Comparison of ENCODE assay signal across 25 cellular contexts in genomic region chr13:30403491-30403890, GRCh38. TPM values are rescaled to one million over a fixed set of nuclear protein-coding genes. Genes with fewer than 3 reads are reported as not detected.
DNase-seq lines count a peak whose midpoint lies in the region; ATAC-seq and TF ChIP-seq lines count a peak whose summit lies in the region.
"Had no signal": no experiment of that assay in that cellular context is flagged by ENCODE, and none has a peak within 500 bp of the region (broad histone marks: within the 10 kb centered on the region; RNA-seq: fewer than 3 reads in every experiment).

No MANE protein-coding gene starts in this region.

- H3K4me3 Mint-ChIP-seq in MCF 10A (ENCODE audit: unreplicated experiment) (no peak overlapping the region), nephron progenitor cell (peak overlapping the region; percentile 35)
- H3K4me3 Mint-ChIP-seq: B cell; CD14-positive monocyte; CD8-positive, alpha-beta memory T cell had no signal

- H3K4me2 ChIP-seq in mammary epithelial cell (ENCODE audit: insufficient read depth, low read depth, low read length) = no peak overlapping the region

- no peaks in the 10 kb centered on the region for H4K20me1 ChIP-seq in mammary epithelial cell (ENCODE audit: insufficient read depth, low read length)

- no peak for TF ChIP-seq POLR2A in breast epithelium (IDR thresholded peaks at IDR 0.05)
- no peak for TF ChIP-seq POLR2A in uterus (IDR thresholded peaks at IDR 0.05)

- POLR2A ChIA-PET in MCF 10A (lab: Yijun Ruan, JAX) = no interaction called here

- H3K4me1 ChIP-seq in breast epithelium = peaks cover 0 to 11% of the 10 kb centered on the region in 2 donors
- peaks cover 19% of the 10 kb centered on the region for H3K4me1 ChIP-seq in mammary epithelial cell (ENCODE audit: insufficient read depth, low read length)
- H3K4me1 ChIP-seq in uterus = no peaks in the 10 kb centered on the region
- peaks cover 17% of the 10 kb centered on the region for H3K4me1 ChIP-seq in foreskin keratinocyte

- H3K9me3 Mint-ChIP-seq in MCF 10A (ENCODE audit: unreplicated experiment) (no peaks in the 10 kb centered on the region), nephron progenitor cell (no peaks in the 10 kb centered on the region)
- H3K9me3 Mint-ChIP-seq: CD8-positive, alpha-beta memory T cell had no signal

- no peaks in the 10 kb centered on the region for H3K79me2 ChIP-seq in mammary epithelial cell (ENCODE audit: insufficient read depth, low read length)

- peak overlapping the region; percentile 46 for H2AFZ ChIP-seq in mammary epithelial cell (ENCODE audit: low read depth, low read length)

- dilution Hi-C loops in mammary epithelial cell (cut with HindIII; ENCODE audit: low sequenced_read_pairs) = no loop called here

- DNase-seq in breast epithelium (ENCODE audit: low spot score in 2 of 2) (no peak), MCF 10A (ENCODE audit: unreplicated experiment) (no peak), mammary epithelial cell (no peak), nephron progenitor cell (no peak), uterus (no peak), foreskin keratinocyte (no peak), GM20000 (ENCODE audit: low spot score) (no peak)
- DNase-seq: CD8-positive, alpha-beta memory T cell; DND-41; HCEC 1CT; IMR-90; KG1; NCI-H1092; NCI-H1417 treated with DMSO at 0.1 percent for 48 hours; NCI-H1694 treated with DMSO at 0.1 percent for 48 hours; NCI-H2081; NCI-H345; NCI-H524; NCI-H774 had no signal

- no peaks in the 10 kb centered on the region for H3K36me3 Mint-ChIP-seq in MCF 10A (ENCODE audit: insufficient read depth, unreplicated experiment)
- H3K36me3 Mint-ChIP-seq in nephron progenitor cell (ENCODE audit: low read depth) = no peaks in the 10 kb centered on the region
- H3K36me3 Mint-ChIP-seq: CD14-positive monocyte; CD8-positive, alpha-beta memory T cell had no signal

- H3K27ac ChIP-seq in breast epithelium (peak overlapping the region; percentile 62 to 80), mammary epithelial cell (ENCODE audit: insufficient read depth, low read depth, low read length) (no peak overlapping the region), uterus (peak overlapping the region; percentile 16 to 49), foreskin keratinocyte (no peak overlapping the region)
- H3K27ac ChIP-seq: 22Rv1 had no signal

- H3K27ac Mint-ChIP-seq in MCF 10A (ENCODE audit: low read depth, unreplicated experiment) = no peak overlapping the region
- H3K27ac Mint-ChIP-seq in nephron progenitor cell = peak overlapping the region; percentile 79
- H3K27ac Mint-ChIP-seq: B cell; CD14-positive monocyte; CD8-positive, alpha-beta memory T cell had no signal

- H3K27me3 Mint-ChIP-seq in MCF 10A (ENCODE audit: insufficient read depth, unreplicated experiment) = no peaks in the 10 kb centered on the region
- H3K27me3 Mint-ChIP-seq in nephron progenitor cell (ENCODE audit: low read depth, poor library complexity) = no peaks in the 10 kb centered on the region
- H3K27me3 Mint-ChIP-seq: B cell had no signal

- CTCF ChIA-PET in MCF 10A (lab: Yijun Ruan, JAX) (no interaction called here), mammary epithelial cell (lab: Charles Lee; ENCODE audit: low non-redundant PET) (no interaction called here)

- H3K36me3 ChIP-seq in breast epithelium (no peaks in the 10 kb centered on the region), mammary epithelial cell (ENCODE audit: insufficient read depth, low read length) (no peaks in the 10 kb centered on the region), uterus (no peaks in the 10 kb centered on the region)

- H3K27me3 ChIP-seq in breast epithelium (no peaks in the 10 kb centered on the region), mammary epithelial cell (ENCODE audit: insufficient read depth, low read length) (no peaks in the 10 kb centered on the region), uterus (no peaks in the 10 kb centered on the region), foreskin keratinocyte (no peaks in the 10 kb centered on the region)

- H3K4me1 Mint-ChIP-seq in MCF 10A (ENCODE audit: insufficient read depth, unreplicated experiment) (no peaks in the 10 kb centered on the region), nephron progenitor cell (peaks cover 70% of the 10 kb centered on the region)

- ATAC-seq in foreskin keratinocyte (no peak), GM19328 (IDR thresholded peaks at IDR 0.05; ENCODE audit: unreplicated experiment) (no peak)
- ATAC-seq: SK-N-SH treated with all-trans-retinoic acid at 6 μM for 48 hours had no signal

- intact Hi-C loops in breast epithelium (cut with DNase I; ENCODE audit: low total_unique reads) (no loop called here), MCF 10A (cut with micrococcal nuclease) (no loop called here), mammary epithelial cell (cut with micrococcal nuclease) (no loop called here), uterus (cut with DNase I; ENCODE audit: low total_unique reads) (no loop called here)

- 24% methylated on average over 6 of the region's 6 CpGs for WGBS in mammary epithelial cell (ENCODE audit: low coverage, missing lambda C conversion rate)

- BruUV-seq in MCF 10A (replicated peaks; lab: Mats Ljungman, UMichigan) = no TSS peak
- no TSS peak for BruUV-seq in mammary epithelial cell (replicated peaks; lab: Mats Ljungman, UMichigan)

- H3K9me3 ChIP-seq in breast epithelium = no peaks in the 10 kb centered on the region
- H3K9me3 ChIP-seq in mammary epithelial cell (replicated peaks; ENCODE audit: insufficient read depth, low read length) = no peaks in the 10 kb centered on the region
- no peaks in the 10 kb centered on the region for H3K9me3 ChIP-seq in uterus

- H3K4me3 ChIP-seq in breast epithelium (no peak overlapping the region), mammary epithelial cell (replicated peaks in 1 of 3; ENCODE audit: insufficient read depth in 1 of 3, low read depth in 2 of 3, low read length in 3 of 3) (no peak overlapping the region), uterus (no peak overlapping the region)

- in situ Hi-C loops in mammary epithelial cell (cut with MboI; ENCODE audit: low sequenced_read_pairs in 2 of 2) = no loop called here

- TF ChIP-seq CTCF in breast epithelium (IDR thresholded peaks at IDR 0.05) (no peak), MCF 10A (IDR thresholded peaks at IDR 0.05; ENCODE audit: unreplicated experiment) (no peak), mammary epithelial cell (conservative IDR thresholded peaks at IDR 0.05 in 1 of 2, IDR thresholded peaks at IDR 0.05 in 1 of 2; ENCODE audit: extremely low read depth in 1 of 2, insufficient read depth in 1 of 2, low read depth in 1 of 2, low read length in 2 of 2) (no peak), nephron progenitor cell (IDR thresholded peaks at IDR 0.05) (no peak), uterus (IDR thresholded peaks at IDR 0.05) (no peak), foreskin keratinocyte (conservative IDR thresholded peaks at IDR 0.05) (no peak), GM20000 (IDR thresholded peaks at IDR 0.05; ENCODE audit: extremely low read depth, missing control alignments) (no peak)

- no peak overlapping the region for H3K9ac ChIP-seq in mammary epithelial cell (ENCODE audit: insufficient read depth, low read length)

RNA-seq across cellular contexts. Expression of gene UBE2L5, which starts 18.8 kb away (rescaled TPM):
- total RNA-seq in breast epithelium (1 to 10 TPM in 1 of 3 donors, under 1 TPM in 1, not detected in 1; 0.98 to 1.3 TPM), MCF 10A (2022) (not detected in 2 replicates), mammary epithelial cell (not detected), uterus (1 to 10 TPM in 1 of 4 donors, under 1 TPM in 1, not detected in 2; 0.21 to 2.8 TPM), foreskin keratinocyte (not detected in 2 replicates)
- polyA plus RNA-seq in mammary epithelial cell (not detected), foreskin keratinocyte (not detected in 2 replicates)
- polyA minus RNA-seq in mammary epithelial cell = 0.67 TPM
- total RNA-seq: CD8-positive, alpha-beta memory T cell; H1 had no signal
- polyA plus RNA-seq: CD14-positive monocyte; CD8-positive, alpha-beta memory T cell; H1; IMR-90 had no signal

Comparison
In these comparisons a context has a peak if more than half of its experiments do, and no peak if none do; other contexts are left out.
1. H3K27ac ChIP-seq: peak in breast epithelium (2 of 2) and uterus (2 of 2); none in mammary epithelial cell (single experiment) and foreskin keratinocyte (single experiment).